Comparison of ENCODE assay signal across 8 cellular contexts in the genomic region with DNA sequence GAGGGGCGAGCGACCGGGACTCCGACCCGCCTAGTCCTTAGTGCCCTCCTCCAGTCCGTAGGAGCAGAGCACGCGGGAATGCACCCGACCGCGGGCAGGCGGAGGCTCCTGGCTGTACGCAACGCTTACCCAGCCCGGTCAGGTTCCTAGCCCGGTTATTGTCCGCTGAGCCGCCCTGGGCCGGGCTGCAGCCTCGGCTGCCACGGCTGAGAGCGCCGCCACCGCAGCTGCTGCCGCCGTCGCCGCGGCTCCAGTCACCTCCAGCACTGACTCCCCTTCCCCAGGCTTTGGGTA.
DNase-seq lines count a peak whose midpoint lies in the region; TF ChIP-seq lines count a peak whose summit lies in the region.

A gene (minus strand): TSS at position 268 of the 294 bp plus-strand sequence. CDS start 12,422 bp downstream, outside the sequence.

- peaks cover 7 to 28% of the 10 kb centered on the region in 2 donors for H3K4me1 ChIP-seq in muscle layer of duodenum (ENCODE audit: control insufficient read depth in 1 of 2, insufficient read depth in 2 of 2, low read length in 2 of 2)

- no peaks in the 10 kb centered on the region for H3K36me3 ChIP-seq in muscle layer of duodenum (ENCODE audit: control insufficient read depth in 1 of 2, insufficient read depth in 2 of 2, low read length in 2 of 2)

- intact Hi-C loops in dendritic cell treated with granulocyte-macrophage colony-stimulating factor and Interleukin-4, amounts not matched to agents 40 ng/mL and 50 ng/mL, for 4 days (cut with micrococcal nuclease), result loop anchor here (5.0 to 10.0 kb wide), 2 partner anchors 448 to 861 kb away; no protein-coding TSS in a partner anchor

- H3K27me3 ChIP-seq in muscle layer of duodenum (ENCODE audit: low read depth, low read length), result no peaks in the 10 kb centered on the region

- H3K4me3 ChIP-seq in HFF-Myc (replicated peaks; ENCODE audit: low read depth, low read length) (peak within 1 kb of the TSS; percentile 58), muscle layer of duodenum (ENCODE audit: low read depth in 1 of 2, low read length in 2 of 2) (peak within 1 kb of the TSS; percentile 62 to 71)

- TF ChIP-seq CTCF in HFF-Myc (IDR thresholded peaks at IDR 0.05; ENCODE audit: low read depth, low read length, missing control alignments), result no peak

- no peaks in the 10 kb centered on the region for H3K27me3 Mint-ChIP-seq in dendritic cell treated with granulocyte-macrophage colony-stimulating factor and Interleukin-4, amounts not matched to agents 40 ng/mL and 50 ng/mL, for 4 days

- H3K9me3 Mint-ChIP-seq in dendritic cell treated with granulocyte-macrophage colony-stimulating factor and Interleukin-4, amounts not matched to agents 40 ng/mL and 50 ng/mL, for 4 days, result no peaks in the 10 kb centered on the region

- H3K4me3 Mint-ChIP-seq in dendritic cell treated with granulocyte-macrophage colony-stimulating factor and Interleukin-4, amounts not matched to agents 40 ng/mL and 50 ng/mL, for 4 days, result peak within 1 kb of the TSS; percentile 88

- H3K27ac ChIP-seq in muscle layer of duodenum (ENCODE audit: low read length), result peak within 1 kb of the TSS; percentile 88

- H3K27ac Mint-ChIP-seq in dendritic cell treated with granulocyte-macrophage colony-stimulating factor and Interleukin-4, amounts not matched to agents 40 ng/mL and 50 ng/mL, for 4 days, result peak within 1 kb of the TSS; percentile 93

- peaks cover 24% of the 10 kb centered on the region for H3K4me1 Mint-ChIP-seq in dendritic cell treated with granulocyte-macrophage colony-stimulating factor and Interleukin-4, amounts not matched to agents 40 ng/mL and 50 ng/mL, for 4 days (ENCODE audit: low read depth)

- no peaks in the 10 kb centered on the region for H3K9me3 ChIP-seq in muscle layer of duodenum (ENCODE audit: control insufficient read depth in 1 of 2, low read length in 2 of 2)

- no peaks in the 10 kb centered on the region for H3K36me3 Mint-ChIP-seq in dendritic cell treated with granulocyte-macrophage colony-stimulating factor and Interleukin-4, amounts not matched to agents 40 ng/mL and 50 ng/mL, for 4 days (ENCODE audit: low read depth)

- peak; percentile 84 for DNase-seq in DMS 273 (lab: John Stamatoyannopoulos, UW; ENCODE audit: unreplicated experiment)
- no peak for DNase-seq in DMS 273 treated with DMSO at 0.1 percent for 48 hours (lab: John Stamatoyannopoulos, UW)
- no peak for DNase-seq in HFF-Myc (ENCODE audit: extremely low read depth, low read depth)
- peak; percentile 38 for DNase-seq in NCI-H446 treated with DMSO at 0.1 percent for 48 hours (lab: John Stamatoyannopoulos, UW)
- no peak for DNase-seq in SW480 (ENCODE audit: low spot score)
- no peak for DNase-seq in AG08395 (ENCODE audit: low spot score)

Comparison
In these comparisons a context has a peak if more than half of its experiments do, and no peak if none do; other contexts are left out.
1. DNase-seq: peak in DMS 273 (single experiment) and NCI-H446 treated with DMSO at 0.1 percent for 48 hours (single experiment); none in DMS 273 treated with DMSO at 0.1 percent for 48 hours (single experiment), HFF-Myc (single experiment), SW480 (single experiment) and AG08395 (single experiment).